In genomic region chr14:74457511-74457910, GRCh38 we compare ENCODE assay signal across 1 cellular context.
TF ChIP-seq lines count a peak whose summit lies in the region.

No MANE protein-coding gene starts in this region.

TF ChIP-seq in H1, 55 proteins besides CTCF, POLR2A, EP300 and RAD21 (continued from another document):
- no peak for TF ChIP-seq NANOG (IDR thresholded peaks at IDR 0.05; ENCODE audit: insufficient read depth, low read depth, low read length, poor library complexity, severe bottlenecking)
- TF ChIP-seq, protein P1, sequence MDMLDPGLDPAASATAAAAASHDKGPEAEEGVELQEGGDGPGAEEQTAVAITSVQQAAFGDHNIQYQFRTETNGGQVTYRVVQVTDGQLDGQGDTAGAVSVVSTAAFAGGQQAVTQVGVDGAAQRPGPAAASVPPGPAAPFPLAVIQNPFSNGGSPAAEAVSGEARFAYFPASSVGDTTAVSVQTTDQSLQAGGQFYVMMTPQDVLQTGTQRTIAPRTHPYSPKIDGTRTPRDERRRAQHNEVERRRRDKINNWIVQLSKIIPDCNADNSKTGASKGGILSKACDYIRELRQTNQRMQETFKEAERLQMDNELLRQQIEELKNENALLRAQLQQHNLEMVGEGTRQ (IDR thresholded peaks at IDR 0.05; ENCODE audit: low read length) = no peak
- TF ChIP-seq ZNF274 (IDR thresholded peaks at IDR 0.05; ENCODE audit: borderline replicate concordance, extremely low read depth, low read length) = no peak
- TF ChIP-seq RXRA (IDR thresholded peaks at IDR 0.05; ENCODE audit: insufficient read depth, low read depth, low read length) = no peak
- no peak for TF ChIP-seq FOSL1 (IDR thresholded peaks at IDR 0.05; ENCODE audit: insufficient read depth, low read depth, low read length)
- no peak for TF ChIP-seq SAP30 (IDR thresholded peaks at IDR 0.05; ENCODE audit: insufficient read depth, insufficient replicate concordance, low read length)
- no peak for TF ChIP-seq TBP (IDR thresholded peaks at IDR 0.05; ENCODE audit: low read depth, low read length)
- no peak for TF ChIP-seq EZH2 (IDR thresholded peaks at IDR 0.05; ENCODE audit: low read depth, low read length, severe bottlenecking)
- TF ChIP-seq NRF1 (IDR thresholded peaks at IDR 0.05; ENCODE audit: low read depth, low read length) = no peak
- TF ChIP-seq GABPA (IDR thresholded peaks at IDR 0.05; ENCODE audit: borderline replicate concordance, insufficient read depth, low read length) = no peak
- TF ChIP-seq KDM1A (IDR thresholded peaks at IDR 0.05; ENCODE audit: borderline replicate concordance, low read length) = no peak
- no peak for TF ChIP-seq TAF1 (IDR thresholded peaks at IDR 0.05; ENCODE audit: low read depth, low read length)
- no peak for TF ChIP-seq JUN (IDR thresholded peaks at IDR 0.05; ENCODE audit: low read depth, low read length)
- no peak for TF ChIP-seq TCF12 (IDR thresholded peaks at IDR 0.05; ENCODE audit: low read depth, low read length)
- TF ChIP-seq CREB1 (IDR thresholded peaks at IDR 0.05) = no peak
- TF ChIP-seq POLR2AphosphoS5 (IDR thresholded peaks at IDR 0.05; ENCODE audit: low read depth, low read length) = no peak
- TF ChIP-seq ASH2L (IDR thresholded peaks at IDR 0.05; ENCODE audit: low read length) = no peak
